21 cellular contexts compared by ENCODE assay signal in genomic region chr15:91318976-91319714, GRCh38.
DNase-seq lines count a peak whose midpoint lies in the region; ATAC-seq, FAIRE-seq and TF ChIP-seq lines count a peak whose summit lies in the region.
"Had no signal": no experiment of that assay in that cellular context is flagged by ENCODE, and none has a peak within 500 bp of the region (broad histone marks: within the 10 kb centered on the region; RNA-seq: fewer than 3 reads in every experiment).

No MANE protein-coding gene starts in this region.

- no peak for DNase-seq in A549 (ENCODE audit: low read depth in 1 of 2, low spot score in 1 of 2)
- no peak for DNase-seq in CD4-positive, CD25-positive, alpha-beta regulatory T cell
- peak in 3 of 34 experiments; percentile 16 to 24 (median 18) for DNase-seq in T-cell
- no peak for DNase-seq in effector memory CD4-positive, alpha-beta T cell
- no peak for DNase-seq in NCI-H345 treated with DMSO at 0.1 percent for 48 hours (lab: John Stamatoyannopoulos, UW; ENCODE audit: unreplicated experiment)
- DNase-seq in MCF 10A (ENCODE audit: unreplicated experiment) = no peak
- DNase-seq in Caco-2 = no peak
- DNase-seq in DMS153 treated with DMSO at 0.1 percent for 48 hours (lab: John Stamatoyannopoulos, UW; ENCODE audit: unreplicated experiment) = no peak
- DNase-seq: activated CD4-positive, alpha-beta T cell treated with anti-CD3 and anti-CD28 coated beads for 4 hours; glutamatergic neuron; HCEC 1CT; naive B cell; NCI-H1105 treated with DMSO at 0.1 percent for 48 hours; NCI-H1930; NCI-H526 treated with DMSO at 0.1 percent for 48 hours; Right ventricle myocardium superior; stomach; tibial artery had no signal

- H3K36me3 Mint-ChIP-seq in CD4-positive, CD25-positive, alpha-beta regulatory T cell = no peaks in the 10 kb centered on the region
- H3K36me3 Mint-ChIP-seq in T-cell = no peaks in the 10 kb centered on the region
- no peaks in the 10 kb centered on the region for H3K36me3 Mint-ChIP-seq in MCF 10A (ENCODE audit: insufficient read depth, unreplicated experiment)
- H3K36me3 Mint-ChIP-seq in Caco-2 (ENCODE audit: insufficient read depth, unreplicated experiment) = no peaks in the 10 kb centered on the region
- H3K36me3 Mint-ChIP-seq: naive B cell had no signal

- TF ChIP-seq POLR2A in A549 (IDR thresholded peaks at IDR 0.05; ENCODE audit: low read length) = no peak

- no peaks in the 10 kb centered on the region for H3K9me3 ChIP-seq in A549
- no peaks in the 10 kb centered on the region for H3K9me3 ChIP-seq in CD4-positive, CD25-positive, alpha-beta regulatory T cell (ENCODE audit: control insufficient read depth in 2 of 2, low read length in 2 of 2)
- H3K9me3 ChIP-seq in effector memory CD4-positive, alpha-beta T cell (ENCODE audit: control insufficient read depth, low read length) = no peaks in the 10 kb centered on the region
- H3K9me3 ChIP-seq in Caco-2 = no peaks in the 10 kb centered on the region
- H3K9me3 ChIP-seq: stomach, tibial artery had no signal

- peak; percentile 18 for FAIRE-seq in A549 (lab: Jason Lieb, UNC)
- FAIRE-seq: GM18507, keratinocyte had no signal

- WGBS in A549 (ENCODE audit: missing lambda C conversion rate) = 42% methylated on average over 7 of the region's 7 CpGs

- BruUV-seq in MCF 10A (replicated peaks; lab: Mats Ljungman, UMichigan) = no TSS peak
- BruUV-seq in Caco-2 (replicated peaks; lab: Mats Ljungman, UMichigan) = no TSS peak

- peaks cover 15 to 69% (median 46%) of the 10 kb centered on the region in 4 donors for H3K4me1 Mint-ChIP-seq in CD4-positive, CD25-positive, alpha-beta regulatory T cell
- H3K4me1 Mint-ChIP-seq in T-cell = peaks cover 47 to 76% (median 48%) of the 10 kb centered on the region in 3 donors
- H3K4me1 Mint-ChIP-seq in MCF 10A (ENCODE audit: insufficient read depth, unreplicated experiment) = no peaks in the 10 kb centered on the region
- H3K4me1 Mint-ChIP-seq in Caco-2 (ENCODE audit: low read depth, unreplicated experiment) = no peaks in the 10 kb centered on the region
- H3K4me1 Mint-ChIP-seq: naive B cell had no signal

- TF ChIP-seq EP300 in A549 (IDR thresholded peaks at IDR 0.05) = no peak

- no peak for TF ChIP-seq RAD21 in A549 (conservative IDR thresholded peaks at IDR 0.05 in 1 of 2, IDR thresholded peaks at IDR 0.05 in 1 of 2)

- no peak overlapping the region for H3K27ac ChIP-seq in A549
- H3K27ac ChIP-seq in CD4-positive, CD25-positive, alpha-beta regulatory T cell (ENCODE audit: insufficient read depth, low read length, poor library complexity, severe bottlenecking) = peak overlapping the region; percentile 62
- peak overlapping the region; percentile 25 for H3K27ac ChIP-seq in effector memory CD4-positive, alpha-beta T cell (ENCODE audit: insufficient read depth, low read length, poor library complexity, severe bottlenecking)
- H3K27ac ChIP-seq: stomach, tibial artery had no signal

- POLR2A ChIA-PET in A549 (lab: Yijun Ruan, JAX) = no interaction called here
- POLR2A ChIA-PET in T-cell (lab: Charles Lee) = no interaction called here
- POLR2A ChIA-PET in MCF 10A (lab: Yijun Ruan, JAX) = no interaction called here
- POLR2A ChIA-PET in Caco-2 (lab: Charles Lee) = no interaction called here

- H3K9me3 Mint-ChIP-seq in CD4-positive, CD25-positive, alpha-beta regulatory T cell = peaks cover 0 to 9% (median 2%) of the 10 kb centered on the region in 7 donors
- H3K9me3 Mint-ChIP-seq in T-cell (peaks cover 0 to 4% (median 3%) of the 10 kb centered on the region in 3 donors), MCF 10A (ENCODE audit: unreplicated experiment) (no peaks in the 10 kb centered on the region), Caco-2 (ENCODE audit: unreplicated experiment) (no peaks in the 10 kb centered on the region)
- H3K9me3 Mint-ChIP-seq: activated T-helper 1 cell treated with anti-CD3 and anti-CD28 coated beads, Interleukin-12 subunit alpha, Interleukin-12 subunit beta, Interleukin-2, Interleukin-4 antibody, amounts not matched to agents 30 ng/mL and 10 ng/mL and 1 ng/mL, durations not matched to agents 14 hours and 24 hours and 36 hours; naive B cell had no signal

- CTCF ChIA-PET in A549 (lab: Yijun Ruan, JAX) (interaction anchor here (0.6 to 2.0 kb wide), 4 partner anchors 15 to 31 kb away, joined by 3 to 14 read pairs (median 4); no protein-coding TSS in a partner anchor), T-cell (lab: Charles Lee) (interaction anchor here (0.5 to 1.1 kb wide), 2 partner anchors 10 to 957 kb away, joined by 3 to 4 read pairs; no protein-coding TSS in a partner anchor), MCF 10A (lab: Yijun Ruan, JAX) (interaction anchor here (1.6 kb wide), 1 partner anchor 764 kb away, joined by 4 read pairs; no protein-coding TSS in a partner anchor), Caco-2 (lab: Charles Lee) (no interaction called here)

- intact Hi-C loops in MCF 10A (cut with micrococcal nuclease) = no loop called here
- intact Hi-C loops in Caco-2 (cut with micrococcal nuclease; ENCODE audit: unreplicated experiment) = no loop called here

- H3K4me3 Mint-ChIP-seq in CD4-positive, CD25-positive, alpha-beta regulatory T cell = peak overlapping the region; percentile 68 to 78 (median 72)
- peak overlapping the region in 2 of 3 donors; percentile 50 to 54 for H3K4me3 Mint-ChIP-seq in T-cell
- no peak overlapping the region for H3K4me3 Mint-ChIP-seq in MCF 10A (ENCODE audit: unreplicated experiment)
- no peak overlapping the region for H3K4me3 Mint-ChIP-seq in Caco-2 (ENCODE audit: unreplicated experiment)
- H3K4me3 Mint-ChIP-seq: activated T-helper 1 cell treated with anti-CD3 and anti-CD28 coated beads, Interleukin-12 subunit alpha, Interleukin-12 subunit beta, Interleukin-2, Interleukin-4 antibody, amounts not matched to agents 30 ng/mL and 10 ng/mL and 1 ng/mL, durations not matched to agents 14 hours and 24 hours and 36 hours; naive B cell had no signal

- H3K4me3 ChIP-seq in A549 (no peak overlapping the region), Caco-2 (ENCODE audit: low read depth, low read length) (no peak overlapping the region)
- peak overlapping the region; percentile 65 for H3K4me3 ChIP-seq in CD4-positive, CD25-positive, alpha-beta regulatory T cell (ENCODE audit: low read depth, low read length)
- H3K4me3 ChIP-seq in effector memory CD4-positive, alpha-beta T cell (ENCODE audit: insufficient read depth, low read depth, low read length, poor library complexity, severe bottlenecking) = no peak overlapping the region
- H3K4me3 ChIP-seq: stomach, tibial artery had no signal

- no peaks in the 10 kb centered on the region for H3K4me1 ChIP-seq in A549
- H3K4me1 ChIP-seq in CD4-positive, CD25-positive, alpha-beta regulatory T cell (ENCODE audit: control insufficient read depth, insufficient read depth, low read length, poor library complexity, severe bottlenecking) = peaks cover 18% of the 10 kb centered on the region
- peaks cover 27% of the 10 kb centered on the region for H3K4me1 ChIP-seq in effector memory CD4-positive, alpha-beta T cell (ENCODE audit: control insufficient read depth, insufficient read depth, low read length, poor library complexity, severe bottlenecking)
- H3K4me1 ChIP-seq in Caco-2 = no peaks in the 10 kb centered on the region
- H3K4me1 ChIP-seq: stomach, tibial artery had no signal

- peak overlapping the region; percentile 87 to 99 (median 88) for H3K27ac Mint-ChIP-seq in CD4-positive, CD25-positive, alpha-beta regulatory T cell
- H3K27ac Mint-ChIP-seq in T-cell (peak overlapping the region; percentile 91 to 95), MCF 10A (ENCODE audit: low read depth, unreplicated experiment) (no peak overlapping the region), Caco-2 (ENCODE audit: unreplicated experiment) (no peak overlapping the region)
- H3K27ac Mint-ChIP-seq: activated T-helper 1 cell treated with anti-CD3 and anti-CD28 coated beads, Interleukin-12 subunit alpha, Interleukin-12 subunit beta, Interleukin-2, Interleukin-4 antibody, amounts not matched to agents 30 ng/mL and 10 ng/mL and 1 ng/mL, durations not matched to agents 14 hours and 24 hours and 36 hours; naive B cell had no signal

- peaks cover 7% of the 10 kb centered on the region for H3K27me3 Mint-ChIP-seq in CD4-positive, CD25-positive, alpha-beta regulatory T cell
- H3K27me3 Mint-ChIP-seq in T-cell = no peaks in the 10 kb centered on the region
- H3K27me3 Mint-ChIP-seq in MCF 10A (ENCODE audit: insufficient read depth, unreplicated experiment) = no peaks in the 10 kb centered on the region
- H3K27me3 Mint-ChIP-seq in Caco-2 (ENCODE audit: insufficient read depth, unreplicated experiment) = peaks cover 10% of the 10 kb centered on the region

- ATAC-seq in A549 = no peak
- ATAC-seq in CD4-positive, CD25-positive, alpha-beta regulatory T cell (ENCODE audit: low read depth in 2 of 2) = no peak
- ATAC-seq in T-cell (replicated peaks in 1 of 4) = peak in 2 of 4 experiments; percentile 33 to 43

- TF ChIP-seq CTCF in A549 (IDR thresholded peaks at IDR 0.05) = no peak
- TF ChIP-seq CTCF in MCF 10A (IDR thresholded peaks at IDR 0.05; ENCODE audit: unreplicated experiment) = no peak
- TF ChIP-seq CTCF in Caco-2 (IDR thresholded peaks at IDR 0.05; ENCODE audit: insufficient read depth in 1 of 2, low read depth in 1 of 2, low read length in 1 of 2, severe bottlenecking in 1 of 2, unreplicated experiment in 1 of 2) = no peak

- no peaks in the 10 kb centered on the region for H3K36me3 ChIP-seq in CD4-positive, CD25-positive, alpha-beta regulatory T cell (ENCODE audit: control insufficient read depth, insufficient read depth, low read length)
- H3K36me3 ChIP-seq in effector memory CD4-positive, alpha-beta T cell (ENCODE audit: control insufficient read depth, insufficient read depth, low read length) = no peaks in the 10 kb centered on the region
- no peaks in the 10 kb centered on the region for H3K36me3 ChIP-seq in Caco-2 (ENCODE audit: control insufficient read depth, insufficient read depth, low read length)
- H3K36me3 ChIP-seq: stomach, tibial artery had no signal

- no peaks in the 10 kb centered on the region for H3K27me3 ChIP-seq in CD4-positive, CD25-positive, alpha-beta regulatory T cell (ENCODE audit: control insufficient read depth, insufficient read depth, low read length)
- no peaks in the 10 kb centered on the region for H3K27me3 ChIP-seq in effector memory CD4-positive, alpha-beta T cell (replicated peaks; ENCODE audit: control insufficient read depth, insufficient read depth, low read length, poor library complexity, severe bottlenecking)
- H3K27me3 ChIP-seq in Caco-2 (replicated peaks; ENCODE audit: control insufficient read depth, insufficient read depth, low read length) = no peaks in the 10 kb centered on the region
- H3K27me3 ChIP-seq: stomach, tibial artery had no signal

- no peak overlapping the region for H3K4me2 ChIP-seq in A549

TF ChIP-seq in A549, 52 proteins besides CTCF, POLR2A, EP300 and RAD21 (continues in another document):
- TF ChIP-seq MAFK (IDR thresholded peaks at IDR 0.05; ENCODE audit: partially characterized antibody) (no peak), GATA3 (IDR thresholded peaks at IDR 0.05; ENCODE audit: borderline replicate concordance) (no peak), HEYL (CRISPR knock-in tag; IDR thresholded peaks at IDR 0.05) (no peak), EHF (CRISPR knock-in tag; IDR thresholded peaks at IDR 0.05) (no peak), CHD2 (IDR thresholded peaks at IDR 0.05; ENCODE audit: low read length, partially characterized antibody) (no peak)

Comparison
In these comparisons a context has a peak if more than half of its experiments do, and no peak if none do; other contexts are left out.
1. H3K27ac ChIP-seq: peak in CD4-positive, CD25-positive, alpha-beta regulatory T cell (single experiment) and effector memory CD4-positive, alpha-beta T cell (single experiment); none in A549 (0 of 2).
2. H3K27ac Mint-ChIP-seq: peak in CD4-positive, CD25-positive, alpha-beta regulatory T cell (3 of 3) and T-cell (2 of 2); none in MCF 10A (single experiment) and Caco-2 (single experiment).
3. H3K4me3 Mint-ChIP-seq: peak in CD4-positive, CD25-positive, alpha-beta regulatory T cell (4 of 4) and T-cell (2 of 3); none in MCF 10A (single experiment) and Caco-2 (single experiment).